Comparison of ENCODE assay signal across 8 cellular contexts in genomic region chr2:207711750-207712487, GRCh38. TPM values are rescaled to one million over a fixed set of nuclear protein-coding genes. Genes with fewer than 3 reads are reported as not detected.
DNase-seq lines count a peak whose midpoint lies in the region; ATAC-seq, FAIRE-seq and TF ChIP-seq lines count a peak whose summit lies in the region.

No MANE protein-coding gene starts in this region.

- no peak for FAIRE-seq in GM12892 (lab: Jason Lieb, UNC)

- H3K4me3 Mint-ChIP-seq in effector memory CD8-positive, alpha-beta T cell: peak overlapping the region; percentile 95 to 97

- TF ChIP-seq CTCF in MM.1S (IDR thresholded peaks at IDR 0.05; ENCODE audit: low read length): no peak
- TF ChIP-seq CTCF in mucosa of descending colon (IDR thresholded peaks at IDR 0.05): no peak

- H2AFZ ChIP-seq in MM.1S (ENCODE audit: low read length): peak overlapping the region; percentile 98

- H3K27ac ChIP-seq in MM.1S (ENCODE audit: low read length): peak overlapping the region; percentile 79

- H3K4me1 Mint-ChIP-seq in effector memory CD8-positive, alpha-beta T cell (ENCODE audit: low read depth in 2 of 2): peaks cover 10 to 25% of the 10 kb centered on the region in 2 donors

- peaks cover 15% of the 10 kb centered on the region for H3F3A ChIP-seq in MM.1S (ENCODE audit: insufficient read depth, low read length)

- DNase-seq in GM12892 (ENCODE audit: insufficient read length): peak; percentile 57
- DNase-seq in HAP-1 (ENCODE audit: low spot score in 2 of 2): peak; percentile 49 to 68
- DNase-seq in MM.1S: peak; percentile 62
- DNase-seq in activated CD4-positive, alpha-beta T cell treated with anti-CD3 and anti-CD28 coated beads, Interleukin-2, amount 50 U/mL, for 24 hours (ENCODE audit: low read depth in 1 of 2, low spot score in 1 of 2): peak; percentile 10 to 21
- DNase-seq in effector memory CD8-positive, alpha-beta T cell: peak; percentile 43 to 44 (median 44)
- peak; percentile 66 to 82 (median 81) for DNase-seq in mucosa of descending colon
- peak; percentile 66 for DNase-seq in stimulated activated CD8-positive, alpha-beta memory T cell treated with anti-CD3 and anti-CD28 coated beads, Interleukin-4, amount 100 ng/mL, for 48 hours
- no peak for DNase-seq in SKM-1 (lab: John Stamatoyannopoulos, UW; ENCODE audit: unreplicated experiment)

- H3K27me3 ChIP-seq in HAP-1 (ENCODE audit: low read depth): no peaks in the 10 kb centered on the region
- no peaks in the 10 kb centered on the region for H3K27me3 ChIP-seq in MM.1S (replicated peaks; ENCODE audit: insufficient read depth, low read length)

- in situ Hi-C loops in HAP-1 (cut with MboI; ENCODE audit: low sequenced_read_pairs): no loop called here

- H3K27me3 Mint-ChIP-seq in effector memory CD8-positive, alpha-beta T cell: no peaks in the 10 kb centered on the region

- H3K79me2 ChIP-seq in MM.1S (ENCODE audit: low read length): peaks cover 18% of the 10 kb centered on the region

- H3K4me3 ChIP-seq in HAP-1: peak overlapping the region; percentile 87
- peak overlapping the region; percentile 71 for H3K4me3 ChIP-seq in MM.1S (ENCODE audit: low read length)
- H3K4me3 ChIP-seq in mucosa of descending colon: peak overlapping the region; percentile 60

- no peaks in the 10 kb centered on the region for H4K20me1 ChIP-seq in MM.1S (ENCODE audit: insufficient read depth, low read length)

- H3K4me1 ChIP-seq in HAP-1: peaks cover 6% of the 10 kb centered on the region
- H3K4me1 ChIP-seq in MM.1S (ENCODE audit: low read length): peaks cover 8% of the 10 kb centered on the region
- H3K4me1 ChIP-seq in mucosa of descending colon (ENCODE audit: low read depth): peaks cover 13% of the 10 kb centered on the region

- no peak for TF ChIP-seq POLR2A in GM12892 (IDR thresholded peaks at IDR 0.05; ENCODE audit: low read depth, low read length)

- H3K9ac ChIP-seq in MM.1S (ENCODE audit: low read length): peak overlapping the region; percentile 80; the same call in 1 of the 2 replicates

- peak overlapping the region; percentile 95 for H3K4me2 ChIP-seq in MM.1S (ENCODE audit: low read depth, low read length)

- H3K36me3 ChIP-seq in HAP-1 (replicated peaks): no peaks in the 10 kb centered on the region
- no peaks in the 10 kb centered on the region for H3K36me3 ChIP-seq in MM.1S (replicated peaks; ENCODE audit: insufficient read depth, low read length)
- no peaks in the 10 kb centered on the region for H3K36me3 ChIP-seq in mucosa of descending colon (ENCODE audit: low read depth)

- H3K27ac Mint-ChIP-seq in effector memory CD8-positive, alpha-beta T cell: peak overlapping the region; percentile 90

- intact Hi-C loops in mucosa of descending colon (cut with DNase I, micrococcal nuclease): no loop called here

- H3K9me3 ChIP-seq in HAP-1: no peaks in the 10 kb centered on the region
- H3K9me3 ChIP-seq in MM.1S (replicated peaks; ENCODE audit: insufficient read depth, low read length): no peaks in the 10 kb centered on the region
- H3K9me3 ChIP-seq in mucosa of descending colon: no peaks in the 10 kb centered on the region

- H3K9me3 Mint-ChIP-seq in effector memory CD8-positive, alpha-beta T cell: no peaks in the 10 kb centered on the region

- peaks cover 16% of the 10 kb centered on the region for H3K36me3 Mint-ChIP-seq in effector memory CD8-positive, alpha-beta T cell (ENCODE audit: insufficient read depth)

- peak; percentile 31 for ATAC-seq in effector memory CD8-positive, alpha-beta T cell (replicated peaks)
- ATAC-seq in mucosa of descending colon: peak; percentile 51

- H3K9me2 ChIP-seq in MM.1S (replicated peaks; ENCODE audit: insufficient read depth, low read length): no peaks in the 10 kb centered on the region

RNA-seq across cellular contexts. Expression of gene CCNYL1, which starts 0.5 kb away (rescaled TPM):
- 3.9 TPM for polyA plus RNA-seq in GM12892 (2012; ENCODE audit: missing spikeins)
- total RNA-seq in mucosa of descending colon: 10 to 100 TPM; 27.8 to 53.9 (median 32.0) TPM

RNA-seq across cellular contexts. Expression of gene FZD5, which starts 57.8 kb away (rescaled TPM):
- polyA plus RNA-seq in GM12892 (2012; ENCODE audit: missing spikeins): 0.19 TPM
- 100 to 1,000 TPM in 2 of 3 donors, 10 to 100 TPM in 1; 89.9 to 140 (median 125) TPM for total RNA-seq in mucosa of descending colon
